Comparison of ENCODE assay signal across 14 cellular contexts in genomic region chr2:101931402-101931801, GRCh38.
"Had no signal": no experiment of that assay in that cellular context is flagged by ENCODE, and none has a peak within 500 bp of the region (broad histone marks: within the 10 kb centered on the region; RNA-seq: fewer than 3 reads in every experiment).

No MANE protein-coding gene starts in this region.

- H3K36me3 Mint-ChIP-seq: type B pancreatic cell had no signal

- H3K4me3 Mint-ChIP-seq: activated naive CD4-positive, alpha-beta T cell treated with anti-CD3 and anti-CD28 coated beads for 36 hours; activated T-helper 1 cell treated with anti-CD3 and anti-CD28 coated beads, Interleukin-12 subunit alpha, Interleukin-12 subunit beta, Interleukin-2, Interleukin-4 antibody, amounts not matched to agents 30 ng/mL and 10 ng/mL and 1 ng/mL, durations not matched to agents 14 hours and 24 hours and 36 hours; nephron; T-helper 1 cell treated with Interleukin-12 subunit alpha and Interleukin-12 subunit beta and Interleukin-4 antibody, amounts not matched to agents 30 μg/mL and 1 μg/mL, for 36 hours; type B pancreatic cell had no signal

- H3K4me3 ChIP-seq: cardiac muscle cell, gastrocnemius medialis, heart right ventricle, left ventricle myocardium inferior, sigmoid colon had no signal

- ATAC-seq: gastrocnemius medialis, heart right ventricle had no signal

- H3K4me1 Mint-ChIP-seq: nephron had no signal

- H3K27ac Mint-ChIP-seq: activated naive CD4-positive, alpha-beta T cell treated with anti-CD3 and anti-CD28 coated beads for 36 hours; nephron; T-helper 1 cell treated with Interleukin-12 subunit alpha and Interleukin-12 subunit beta and Interleukin-4 antibody, amounts not matched to agents 30 μg/mL and 1 μg/mL, for 36 hours; type B pancreatic cell had no signal

- DNase-seq: activated CD4-positive, CD25-positive, alpha-beta regulatory T cell; activated naive CD4-positive, alpha-beta T cell treated with anti-CD3 and anti-CD28 coated beads for 36 hours; gastrocnemius medialis; heart right ventricle; islet precursor cell; left ventricle myocardium inferior; mesenchymal stem cell; sigmoid colon; stimulated activated naive CD4-positive, alpha-beta T cell treated with Interleukin-2 at 50 U/mL for 16 hours had no signal

- H3K27me3 Mint-ChIP-seq: type B pancreatic cell had no signal
